In the genomic region with DNA sequence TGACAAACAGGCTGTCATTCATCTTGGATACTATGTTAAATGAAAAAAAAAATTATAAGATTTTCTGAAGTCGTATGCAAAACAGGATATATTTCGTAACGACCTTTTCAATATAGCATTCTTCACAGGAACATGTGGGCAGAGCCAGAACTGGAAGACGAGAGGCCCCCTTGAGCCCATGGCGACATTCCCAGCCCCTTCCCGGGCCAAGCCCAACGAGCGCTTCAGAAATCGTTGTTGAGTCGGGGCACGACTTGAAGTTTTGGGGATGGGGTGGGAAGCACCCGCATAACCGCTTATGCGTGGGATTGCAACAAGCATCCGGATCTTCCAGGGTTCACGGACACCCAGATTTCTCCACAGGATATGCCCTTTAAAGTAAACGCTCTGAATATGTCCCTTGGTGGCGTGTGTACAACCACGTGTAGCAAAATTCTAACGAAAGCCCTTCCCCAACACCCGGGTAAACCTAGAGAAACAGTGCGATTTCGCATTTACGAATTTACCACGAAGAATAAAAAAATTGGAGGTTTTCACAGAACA, we compare ENCODE assay signal across 1 cellular context.
A peak's percentile ranks its signal among the peaks of the same experiment; 100 is the strongest.
TF ChIP-seq lines count a peak whose summit lies in the region.

No MANE protein-coding gene starts in this region.

TF ChIP-seq in K562, 482 proteins besides CTCF, POLR2A, EP300 and RAD21:
- TF ChIP-seq HSF4 (CRISPR knock-in tag; IDR thresholded peaks at IDR 0.05; ENCODE audit: borderline replicate concordance) (no peak), MYC (IDR thresholded peaks at IDR 0.05; ENCODE audit: low read depth, low read length) (peak; percentile 11; the same call in 1 of the 2 replicates), MYC (CRISPR knock-in tag; IDR thresholded peaks at IDR 0.05; ENCODE audit: borderline replicate concordance, low read depth) (no peak), MYNN (IDR thresholded peaks at IDR 0.05) (no peak), MYNN (CRISPR knock-in tag; IDR thresholded peaks at IDR 0.05) (no peak), ZSCAN29 (IDR thresholded peaks at IDR 0.05) (peak; percentile 85), CEBPB (tag; IDR thresholded peaks at IDR 0.05) (peak; percentile 60), ZNF239 (CRISPR knock-in tag; IDR thresholded peaks at IDR 0.05) (peak; percentile 50; the same call in 1 of the 2 replicates), CEBPG (CRISPR knock-in tag; IDR thresholded peaks at IDR 0.05) (no peak), CEBPG (tag; conservative IDR thresholded peaks at IDR 0.05 in 1 of 2, IDR thresholded peaks at IDR 0.05 in 1 of 2) (peak in 1 of 2 experiments; percentile 23; a peak in 1 of 4 replicates), LCOR (CRISPR knock-in tag; IDR thresholded peaks at IDR 0.05) (0 out of 2 replicates have a peak, but pooled peaks have one; percentile 1), ETV1 (tag; conservative IDR thresholded peaks at IDR 0.05; ENCODE audit: low read depth) (0 out of 2 replicates have a peak, but pooled peaks have one; percentile 24), SAP30 (IDR thresholded peaks at IDR 0.05; ENCODE audit: borderline replicate concordance, insufficient read depth, low read depth, low read length, poor library complexity, severe bottlenecking) (peak; percentile 4)
- TF ChIP-seq, protein P1, sequence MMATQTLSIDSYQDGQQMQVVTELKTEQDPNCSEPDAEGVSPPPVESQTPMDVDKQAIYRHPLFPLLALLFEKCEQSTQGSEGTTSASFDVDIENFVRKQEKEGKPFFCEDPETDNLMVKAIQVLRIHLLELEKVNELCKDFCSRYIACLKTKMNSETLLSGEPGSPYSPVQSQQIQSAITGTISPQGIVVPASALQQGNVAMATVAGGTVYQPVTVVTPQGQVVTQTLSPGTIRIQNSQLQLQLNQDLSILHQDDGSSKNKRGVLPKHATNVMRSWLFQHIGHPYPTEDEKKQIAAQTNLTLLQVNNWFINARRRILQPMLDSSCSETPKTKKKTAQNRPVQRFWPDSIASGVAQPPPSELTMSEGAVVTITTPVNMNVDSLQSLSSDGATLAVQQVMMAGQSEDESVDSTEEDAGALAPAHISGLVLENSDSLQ (IDR thresholded peaks at IDR 0.05), result 0 out of 2 replicates have a peak, but pooled peaks have one; percentile 16
- TF ChIP-seq, protein P2, sequence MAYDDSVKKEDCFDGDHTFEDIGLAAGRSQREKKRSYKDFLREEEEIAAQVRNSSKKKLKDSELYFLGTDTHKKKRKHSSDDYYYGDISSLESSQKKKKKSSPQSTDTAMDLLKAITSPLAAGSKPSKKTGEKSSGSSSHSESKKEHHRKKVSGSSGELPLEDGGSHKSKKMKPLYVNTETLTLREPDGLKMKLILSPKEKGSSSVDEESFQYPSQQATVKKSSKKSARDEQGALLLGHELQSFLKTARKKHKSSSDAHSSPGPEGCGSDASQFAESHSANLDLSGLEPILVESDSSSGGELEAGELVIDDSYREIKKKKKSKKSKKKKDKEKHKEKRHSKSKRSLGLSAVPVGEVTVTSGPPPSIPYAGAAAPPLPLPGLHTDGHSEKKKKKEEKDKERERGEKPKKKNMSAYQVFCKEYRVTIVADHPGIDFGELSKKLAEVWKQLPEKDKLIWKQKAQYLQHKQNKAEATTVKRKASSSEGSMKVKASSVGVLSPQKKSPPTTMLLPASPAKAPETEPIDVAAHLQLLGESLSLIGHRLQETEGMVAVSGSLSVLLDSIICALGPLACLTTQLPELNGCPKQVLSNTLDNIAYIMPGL (CRISPR knock-in tag; IDR thresholded peaks at IDR 0.05), result no peak
TF ChIP-seq in K562: peak in this region for 9.
